10 cellular contexts compared by ENCODE assay signal in genomic region chr2:230417436-230417835, GRCh38. TPM values are rescaled to one million over a fixed set of nuclear protein-coding genes. Genes with fewer than 3 reads are reported as not detected.
A peak's percentile ranks its signal among the peaks of the same experiment; 100 is the strongest.
DNase-seq lines count a peak whose midpoint lies in the region; ATAC-seq, FAIRE-seq and TF ChIP-seq lines count a peak whose summit lies in the region.
"Had no signal": no experiment of that assay in that cellular context is flagged by ENCODE, and none has a peak within 500 bp of the region (broad histone marks: within the 10 kb centered on the region; RNA-seq: fewer than 3 reads in every experiment).

No MANE protein-coding gene starts in this region.

- peak overlapping the region; percentile 98 for H3K4me3 Mint-ChIP-seq in activated CD4-positive, alpha-beta T cell treated with anti-CD3 and anti-CD28 coated beads for 36 hours
- peak overlapping the region; percentile 87 for H3K4me3 Mint-ChIP-seq in activated CD8-positive, alpha-beta T cell treated with anti-CD3 and anti-CD28 coated beads, Interleukin-2, amount 10 ng/mL, durations not matched to agents 7 days and 5 days
- H3K4me3 Mint-ChIP-seq in immature natural killer cell = peak overlapping the region; percentile 91 to 96 (median 91)

- H3K9me3 Mint-ChIP-seq in activated CD4-positive, alpha-beta T cell treated with anti-CD3 and anti-CD28 coated beads for 36 hours (ENCODE audit: low read depth) = no peaks in the 10 kb centered on the region
- H3K9me3 Mint-ChIP-seq in activated CD8-positive, alpha-beta T cell treated with anti-CD3 and anti-CD28 coated beads, Interleukin-2, amount 10 ng/mL, durations not matched to agents 7 days and 5 days (ENCODE audit: insufficient read depth) = no peaks in the 10 kb centered on the region
- H3K9me3 Mint-ChIP-seq in immature natural killer cell = no peaks in the 10 kb centered on the region

- no peak for DNase-seq in activated CD4-positive, alpha-beta T cell treated with anti-CD3 and anti-CD28 coated beads for 36 hours
- no peak for DNase-seq in activated CD4-positive, alpha-beta T cell treated with anti-CD3 and anti-CD28 coated beads, Interleukin-2, amount 50 U/mL, for 48 hours
- no peak for DNase-seq in activated CD8-positive, alpha-beta T cell treated with anti-CD3 and anti-CD28 coated beads, Interleukin-2, amount 10 ng/mL, durations not matched to agents 7 days and 5 days
- no peak for DNase-seq in immature natural killer cell
- DNase-seq in anterior cingulate cortex (lab: John Stamatoyannopoulos, UW) = no peak
- no peak for DNase-seq in D721Med (ENCODE audit: insufficient read length, low spot score)
- DNase-seq in activated gamma-delta T cell (lab: John Stamatoyannopoulos, UW) = no peak
- DNase-seq: NCI-H524 treated with DMSO at 0.1 percent for 48 hours; stimulated activated CD4-positive, alpha-beta T cell treated with anti-CD3 and anti-CD28 coated beads, Interleukin-4, amount 100 ng/mL, for 4 hours had no signal

- H3K9ac ChIP-seq in subcutaneous abdominal adipose tissue (ENCODE audit: low read length in 5 of 5) = peak overlapping the region in 4 of 5 donors; percentile 55 to 98 (median 76)

- peaks cover 73% of the 10 kb centered on the region for H3K4me1 Mint-ChIP-seq in activated CD4-positive, alpha-beta T cell treated with anti-CD3 and anti-CD28 coated beads for 36 hours
- H3K4me1 Mint-ChIP-seq in activated CD8-positive, alpha-beta T cell treated with anti-CD3 and anti-CD28 coated beads, Interleukin-2, amount 10 ng/mL, durations not matched to agents 7 days and 5 days (ENCODE audit: low read depth) = peaks cover 70% of the 10 kb centered on the region
- H3K4me1 Mint-ChIP-seq in immature natural killer cell = peaks cover 76 to 95% of the 10 kb centered on the region in 2 donors

- no peak for ATAC-seq in activated CD4-positive, alpha-beta T cell treated with anti-CD3 and anti-CD28 coated beads for 36 hours
- ATAC-seq in activated CD8-positive, alpha-beta T cell treated with anti-CD3 and anti-CD28 coated beads, Interleukin-2, amount 10 ng/mL, durations not matched to agents 7 days and 5 days = no peak

- peak overlapping the region; percentile 74 to 89 (median 82) for H3K4me3 ChIP-seq in subcutaneous abdominal adipose tissue (ENCODE audit: low read depth in 1 of 5, low read length in 5 of 5)

- H3K9me3 ChIP-seq in subcutaneous abdominal adipose tissue (ENCODE audit: control insufficient read depth in 5 of 5, low read length in 5 of 5) = no peaks in the 10 kb centered on the region

- peak overlapping the region; percentile 90 for H3K27ac ChIP-seq in subcutaneous abdominal adipose tissue (ENCODE audit: low read depth, low read length)

- H3K36me3 ChIP-seq in subcutaneous abdominal adipose tissue (ENCODE audit: control insufficient read depth in 5 of 5, insufficient read depth in 5 of 5, low read length in 5 of 5) = peaks cover 0 to 3% (median 0%) of the 10 kb centered on the region in 5 donors

- intact Hi-C loops in activated CD4-positive, alpha-beta T cell treated with anti-CD3 and anti-CD28 coated beads for 36 hours (cut with DNase I, micrococcal nuclease) = loop anchor here (2.0 to 10.0 kb wide), 9 partner anchors 55 to 381 kb away; partner anchors contain the start of genes SP110 (in 2 of the 2) and SP140L (in 1 of the 2)

- FAIRE-seq in D721Med (lab: Jason Lieb, UNC) = no peak

- H3K27ac Mint-ChIP-seq in activated CD4-positive, alpha-beta T cell treated with anti-CD3 and anti-CD28 coated beads for 36 hours = peak overlapping the region; percentile 89
- H3K27ac Mint-ChIP-seq in activated CD8-positive, alpha-beta T cell treated with anti-CD3 and anti-CD28 coated beads, Interleukin-2, amount 10 ng/mL, durations not matched to agents 7 days and 5 days = peak overlapping the region; percentile 76
- H3K27ac Mint-ChIP-seq in immature natural killer cell = peak overlapping the region; percentile 68 to 99 (median 94)

- CTCF ChIA-PET in activated CD4-positive, alpha-beta T cell treated with anti-CD3 and anti-CD28 coated beads for 36 hours (lab: Charles Lee) = interaction anchor here (0.8 to 1.5 kb wide), 7 partner anchors 9 to 381 kb away, joined by 3 to 4 read pairs (median 3); no protein-coding TSS in a partner anchor
- CTCF ChIA-PET in activated CD8-positive, alpha-beta T cell treated with anti-CD3 and anti-CD28 coated beads, Interleukin-2, amount 10 ng/mL, durations not matched to agents 7 days and 5 days (lab: Charles Lee) = interaction anchor here (1.2 to 1.8 kb wide), 5 partner anchors 12 to 409 kb away, joined by 3 to 6 read pairs (median 4); no protein-coding TSS in a partner anchor

- TF ChIP-seq CTCF in D721Med (IDR thresholded peaks at IDR 0.05; ENCODE audit: insufficient read depth, missing control alignments) = no peak

- peaks cover 0 to 56% (median 39%) of the 10 kb centered on the region in 5 donors for H3K4me1 ChIP-seq in subcutaneous abdominal adipose tissue (ENCODE audit: control insufficient read depth in 5 of 5, insufficient read depth in 5 of 5, low read length in 5 of 5)

- H3K36me3 Mint-ChIP-seq in activated CD4-positive, alpha-beta T cell treated with anti-CD3 and anti-CD28 coated beads for 36 hours (ENCODE audit: low read depth) = peaks cover 41% of the 10 kb centered on the region
- peaks cover 58% of the 10 kb centered on the region for H3K36me3 Mint-ChIP-seq in activated CD8-positive, alpha-beta T cell treated with anti-CD3 and anti-CD28 coated beads, Interleukin-2, amount 10 ng/mL, durations not matched to agents 7 days and 5 days (ENCODE audit: low read depth)
- H3K36me3 Mint-ChIP-seq in immature natural killer cell = peaks cover 10 to 29% (median 16%) of the 10 kb centered on the region in 3 donors

- no peaks in the 10 kb centered on the region for H3K27me3 Mint-ChIP-seq in activated CD4-positive, alpha-beta T cell treated with anti-CD3 and anti-CD28 coated beads for 36 hours
- no peaks in the 10 kb centered on the region for H3K27me3 Mint-ChIP-seq in activated CD8-positive, alpha-beta T cell treated with anti-CD3 and anti-CD28 coated beads, Interleukin-2, amount 10 ng/mL, durations not matched to agents 7 days and 5 days (ENCODE audit: low read depth)
- peaks cover 0 to 7% (median 0%) of the 10 kb centered on the region in 3 donors for H3K27me3 Mint-ChIP-seq in immature natural killer cell (ENCODE audit: low read depth in 3 of 3)

- no peaks in the 10 kb centered on the region for H3K27me3 ChIP-seq in subcutaneous abdominal adipose tissue (ENCODE audit: control insufficient read depth in 5 of 5, insufficient read depth in 4 of 5, low read length in 5 of 5)

- POLR2A ChIA-PET in activated CD4-positive, alpha-beta T cell treated with anti-CD3 and anti-CD28 coated beads for 36 hours (lab: Charles Lee) = interaction anchor here (1.6 kb wide), 1 partner anchor 30 kb away, joined by 6 read pairs; no protein-coding TSS in a partner anchor
- POLR2A ChIA-PET in activated CD8-positive, alpha-beta T cell treated with anti-CD3 and anti-CD28 coated beads, Interleukin-2, amount 10 ng/mL, durations not matched to agents 7 days and 5 days (lab: Charles Lee) = interaction anchor here (0.8 to 3.3 kb wide), 11 partner anchors 10 to 296 kb away, joined by 3 to 34 read pairs (median 5); partner anchors contain the start of genes SP110, SP140 and SP140L

RNA-seq across cellular contexts. Expression of gene SP100, which starts 1.4 kb away (rescaled TPM):
- total RNA-seq in activated CD4-positive, alpha-beta T cell treated with anti-CD3 and anti-CD28 coated beads for 36 hours = 100 to 1,000 TPM; 150 to 174 TPM
- total RNA-seq in activated CD8-positive, alpha-beta T cell treated with anti-CD3 and anti-CD28 coated beads, Interleukin-2, amount 10 ng/mL, durations not matched to agents 7 days and 5 days = 100 to 1,000 TPM; 295 to 309 TPM
- polyA plus RNA-seq in immature natural killer cell = 100 to 1,000 TPM in 1 of 3 donors, 10 to 100 TPM in 2; 85.8 to 221 (median 94.5) TPM
